Comparison of ENCODE assay signal across 18 cellular contexts in the genomic region with DNA sequence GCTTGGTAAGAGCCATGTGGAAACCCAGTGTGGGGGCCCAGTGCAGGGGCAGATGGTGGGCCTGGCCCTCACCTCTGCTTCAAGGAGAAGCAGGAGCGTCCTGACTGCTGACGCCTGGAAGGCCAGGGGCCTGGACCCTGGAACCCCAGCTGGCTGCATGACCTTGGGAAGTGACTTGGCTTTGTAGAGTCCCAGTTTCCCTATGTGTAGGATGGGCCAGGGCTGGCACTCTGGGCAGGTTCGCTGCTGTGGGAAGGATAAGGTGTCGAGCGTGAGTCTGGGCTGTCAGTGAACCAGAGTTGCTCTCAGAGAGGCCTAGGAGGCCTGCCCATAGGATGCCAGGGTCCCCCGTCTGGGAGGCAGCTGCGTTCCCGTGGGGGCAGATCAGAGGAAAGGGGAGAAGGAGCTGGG. TPM values are rescaled to one million over a fixed set of nuclear protein-coding genes. Genes with fewer than 3 reads are reported as not detected.
A peak's percentile ranks its signal among the peaks of the same experiment; 100 is the strongest.
DNase-seq lines count a peak whose midpoint lies in the region; ATAC-seq and TF ChIP-seq lines count a peak whose summit lies in the region.
"Had no signal": no experiment of that assay in that cellular context is flagged by ENCODE, and none has a peak within 500 bp of the region (broad histone marks: within the 10 kb centered on the region; RNA-seq: fewer than 3 reads in every experiment).

No MANE protein-coding gene starts in this region.

- POLR2A ChIA-PET in activated CD8-positive, alpha-beta T cell treated with anti-CD3 and anti-CD28 coated beads, Interleukin-2, amount 10 ng/mL, durations not matched to agents 7 days and 5 days (lab: Charles Lee): no interaction called here

- H3K27ac ChIP-seq in RWPE2 (ENCODE audit: poor library complexity, severe bottlenecking) (no peak overlapping the region), endodermal cell (ENCODE audit: low read depth, low read length) (no peak overlapping the region)
- H3K27ac ChIP-seq: 22Rv1, KMS-11 had no signal

- no peak overlapping the region for H3K4me3 Mint-ChIP-seq in activated T-cell treated with anti-CD3 and anti-CD28 coated beads, Interleukin-2, amount 50 U/mL, for 24 hours
- H3K4me3 Mint-ChIP-seq in activated T-cell treated with anti-CD3 and anti-CD28 coated beads, Interleukin-2, amount 50 U/mL, for 4 hours: no peak overlapping the region
- no peak overlapping the region for H3K4me3 Mint-ChIP-seq in endodermal cell
- no peak overlapping the region for H3K4me3 Mint-ChIP-seq in activated CD8-positive, alpha-beta T cell treated with anti-CD3 and anti-CD28 coated beads, Interleukin-2, amount 10 ng/mL, durations not matched to agents 7 days and 5 days
- H3K4me3 Mint-ChIP-seq: CD8-positive, alpha-beta T cell had no signal

- no peak for DNase-seq in activated T-cell treated with anti-CD3 and anti-CD28 coated beads, Interleukin-2, amount 50 U/mL, for 24 hours
- no peak for DNase-seq in activated T-cell treated with anti-CD3 and anti-CD28 coated beads, Interleukin-2, amount 50 U/mL, for 4 hours
- DNase-seq in RWPE2 (ENCODE audit: low spot score): no peak
- peak; percentile 41 for DNase-seq in endodermal cell
- DNase-seq in sciatic nerve (ENCODE audit: low spot score): peak; percentile 34
- DNase-seq in activated CD8-positive, alpha-beta T cell treated with anti-CD3 and anti-CD28 coated beads, Interleukin-2, amount 10 ng/mL, durations not matched to agents 7 days and 5 days: no peak
- no peak for DNase-seq in AG20443 (ENCODE audit: low spot score)
- DNase-seq: CD8-positive, alpha-beta T cell; DMS79 treated with DMSO at 0.1 percent for 48 hours; NCI-H1048; NCI-H1436 treated with DMSO at 0.1 percent for 48 hours; NCI-H2029 treated with DMSO at 0.1 percent for 48 hours; NCI-H524 had no signal

- no peaks in the 10 kb centered on the region for H3K27me3 ChIP-seq in RWPE2 (ENCODE audit: insufficient read depth, poor library complexity, severe bottlenecking)
- H3K27me3 ChIP-seq in endodermal cell (ENCODE audit: control insufficient read depth, insufficient read depth, low read length, poor library complexity, severe bottlenecking): no peaks in the 10 kb centered on the region

- H3K4me1 ChIP-seq in RWPE2 (ENCODE audit: insufficient read depth, poor library complexity, severe bottlenecking) (no peaks in the 10 kb centered on the region), endodermal cell (ENCODE audit: control insufficient read depth, insufficient read depth, low read length) (no peaks in the 10 kb centered on the region)

- H3K27ac Mint-ChIP-seq in activated T-cell treated with anti-CD3 and anti-CD28 coated beads, Interleukin-2, amount 50 U/mL, for 24 hours: peak overlapping the region; percentile 47
- no peak overlapping the region for H3K27ac Mint-ChIP-seq in endodermal cell
- no peak overlapping the region for H3K27ac Mint-ChIP-seq in activated CD8-positive, alpha-beta T cell treated with anti-CD3 and anti-CD28 coated beads, Interleukin-2, amount 10 ng/mL, durations not matched to agents 7 days and 5 days
- H3K27ac Mint-ChIP-seq: CD8-positive, alpha-beta T cell had no signal

- TF ChIP-seq CTCF in RWPE2 (IDR thresholded peaks at IDR 0.05; ENCODE audit: poor library complexity, severe bottlenecking) (no peak), endodermal cell (conservative IDR thresholded peaks at IDR 0.05) (no peak)

- CTCF ChIA-PET in activated CD8-positive, alpha-beta T cell treated with anti-CD3 and anti-CD28 coated beads, Interleukin-2, amount 10 ng/mL, durations not matched to agents 7 days and 5 days (lab: Charles Lee): no interaction called here

- intact Hi-C loops in sciatic nerve (cut with DNase I): no loop called here

- H3K36me3 ChIP-seq in RWPE2 (ENCODE audit: low read depth) (peaks cover 6% of the 10 kb centered on the region; the same call in 1 of the 2 replicates), endodermal cell (ENCODE audit: control insufficient read depth, insufficient read depth, low read length) (peaks cover 19% of the 10 kb centered on the region)

- ATAC-seq in activated T-cell treated with anti-CD3 and anti-CD28 coated beads, Interleukin-2, amount 50 U/mL, for 4 hours: no peak
- ATAC-seq in RWPE2 (ENCODE audit: low read depth): 0 out of 3 replicates have a peak, but pooled peaks have one; percentile 15
- no peak for ATAC-seq in sciatic nerve
- ATAC-seq in activated CD8-positive, alpha-beta T cell treated with anti-CD3 and anti-CD28 coated beads, Interleukin-2, amount 10 ng/mL, durations not matched to agents 7 days and 5 days: no peak
- ATAC-seq in GM19035 (IDR thresholded peaks at IDR 0.05; ENCODE audit: unreplicated experiment): no peak
- ATAC-seq: CD8-positive, alpha-beta T cell; HepG2; Right ventricle myocardium inferior had no signal

- H3K4me3 ChIP-seq in RWPE2 (ENCODE audit: severe bottlenecking): no peak overlapping the region
- no peak overlapping the region for H3K4me3 ChIP-seq in endodermal cell (ENCODE audit: low read length)

- WGBS in endodermal cell (ENCODE audit: insufficient coverage in 1 of 2, insufficient read length in 1 of 2), 2 experiments: 83 to 89% methylated on average over 3 to 8 of the region's 8 CpGs

- H3K9ac ChIP-seq in endodermal cell (ENCODE audit: extremely low read depth, low read length, poor library complexity, severe bottlenecking): no peak overlapping the region
- H3K9ac ChIP-seq: KMS-11 had no signal

- H3K27me3 Mint-ChIP-seq in activated T-cell treated with anti-CD3 and anti-CD28 coated beads, Interleukin-2, amount 50 U/mL, for 24 hours: no peaks in the 10 kb centered on the region
- no peaks in the 10 kb centered on the region for H3K27me3 Mint-ChIP-seq in activated T-cell treated with anti-CD3 and anti-CD28 coated beads, Interleukin-2, amount 50 U/mL, for 4 hours (ENCODE audit: low read depth)
- H3K27me3 Mint-ChIP-seq in endodermal cell (ENCODE audit: insufficient read depth): no peaks in the 10 kb centered on the region
- H3K27me3 Mint-ChIP-seq in activated CD8-positive, alpha-beta T cell treated with anti-CD3 and anti-CD28 coated beads, Interleukin-2, amount 10 ng/mL, durations not matched to agents 7 days and 5 days (ENCODE audit: low read depth): no peaks in the 10 kb centered on the region

- H3K9me3 ChIP-seq in RWPE2 (ENCODE audit: severe bottlenecking): no peaks in the 10 kb centered on the region
- no peaks in the 10 kb centered on the region for H3K9me3 ChIP-seq in endodermal cell (ENCODE audit: control insufficient read depth, low read length)

- H3K9me3 Mint-ChIP-seq in activated T-cell treated with anti-CD3 and anti-CD28 coated beads, Interleukin-2, amount 50 U/mL, for 24 hours: no peaks in the 10 kb centered on the region
- H3K9me3 Mint-ChIP-seq in activated T-cell treated with anti-CD3 and anti-CD28 coated beads, Interleukin-2, amount 50 U/mL, for 4 hours: no peaks in the 10 kb centered on the region
- no peaks in the 10 kb centered on the region for H3K9me3 Mint-ChIP-seq in endodermal cell
- H3K9me3 Mint-ChIP-seq in activated CD8-positive, alpha-beta T cell treated with anti-CD3 and anti-CD28 coated beads, Interleukin-2, amount 10 ng/mL, durations not matched to agents 7 days and 5 days (ENCODE audit: insufficient read depth): no peaks in the 10 kb centered on the region
- H3K9me3 Mint-ChIP-seq: CD8-positive, alpha-beta T cell had no signal

- H3K4me1 Mint-ChIP-seq in activated T-cell treated with anti-CD3 and anti-CD28 coated beads, Interleukin-2, amount 50 U/mL, for 24 hours (ENCODE audit: low read depth): peaks cover 1% of the 10 kb centered on the region
- H3K4me1 Mint-ChIP-seq in activated T-cell treated with anti-CD3 and anti-CD28 coated beads, Interleukin-2, amount 50 U/mL, for 4 hours (ENCODE audit: low read depth): peaks cover 4% of the 10 kb centered on the region
- H3K4me1 Mint-ChIP-seq in endodermal cell: no peaks in the 10 kb centered on the region
- H3K4me1 Mint-ChIP-seq in activated CD8-positive, alpha-beta T cell treated with anti-CD3 and anti-CD28 coated beads, Interleukin-2, amount 10 ng/mL, durations not matched to agents 7 days and 5 days (ENCODE audit: low read depth): peaks cover 6% of the 10 kb centered on the region

- H3K36me3 Mint-ChIP-seq in activated T-cell treated with anti-CD3 and anti-CD28 coated beads, Interleukin-2, amount 50 U/mL, for 24 hours (ENCODE audit: low read depth): peaks cover 37% of the 10 kb centered on the region
- peaks cover 12% of the 10 kb centered on the region for H3K36me3 Mint-ChIP-seq in activated T-cell treated with anti-CD3 and anti-CD28 coated beads, Interleukin-2, amount 50 U/mL, for 4 hours (ENCODE audit: insufficient read depth)
- peaks cover 32% of the 10 kb centered on the region for H3K36me3 Mint-ChIP-seq in endodermal cell (ENCODE audit: low read depth)
- H3K36me3 Mint-ChIP-seq in activated CD8-positive, alpha-beta T cell treated with anti-CD3 and anti-CD28 coated beads, Interleukin-2, amount 10 ng/mL, durations not matched to agents 7 days and 5 days (ENCODE audit: low read depth): peaks cover 7% of the 10 kb centered on the region

RNA-seq across cellular contexts. Expression of a gene that starts 43.2 kb away (rescaled TPM):
- total RNA-seq in activated T-cell treated with anti-CD3 and anti-CD28 coated beads, Interleukin-2, amount 50 U/mL, for 4 hours: 10 to 100 TPM; 47.1 to 52.3 (median 49.4) TPM
- 10 to 100 TPM; 25.2 to 28.9 TPM for total RNA-seq in endodermal cell
- 37.6 TPM for polyA plus RNA-seq in endodermal cell (2013, experiment 1 of 2)
- 32.3 TPM for polyA plus RNA-seq in endodermal cell (2013, experiment 2 of 2)
- total RNA-seq in sciatic nerve: 26.5 TPM
- total RNA-seq in activated CD8-positive, alpha-beta T cell treated with anti-CD3 and anti-CD28 coated beads, Interleukin-2, amount 10 ng/mL, durations not matched to agents 7 days and 5 days: 10 to 100 TPM; 54.6 to 55.9 TPM

RNA-seq across cellular contexts. Expression of a gene that starts 60.0 kb away (rescaled TPM):
- total RNA-seq in activated T-cell treated with anti-CD3 and anti-CD28 coated beads, Interleukin-2, amount 50 U/mL, for 4 hours: 10 to 100 TPM; 60.1 to 67.5 (median 60.5) TPM
- total RNA-seq in endodermal cell: 10 to 100 TPM; 34.2 to 36.3 TPM
- 23.2 TPM for polyA plus RNA-seq in endodermal cell (2013, experiment 1 of 2)
- 20.1 TPM for polyA plus RNA-seq in endodermal cell (2013, experiment 2 of 2)
- 43.6 TPM for total RNA-seq in sciatic nerve
- total RNA-seq in activated CD8-positive, alpha-beta T cell treated with anti-CD3 and anti-CD28 coated beads, Interleukin-2, amount 10 ng/mL, durations not matched to agents 7 days and 5 days: 10 to 100 TPM; 27.5 to 31.2 TPM

Comparison
In these comparisons a context has a peak if more than half of its experiments do, and no peak if none do; other contexts are left out.
1. DNase-seq: peak in endodermal cell (single experiment) and sciatic nerve (single experiment); none in activated T-cell treated with anti-CD3 and anti-CD28 coated beads, Interleukin-2, amount 50 U/mL, for 24 hours (single experiment), activated T-cell treated with anti-CD3 and anti-CD28 coated beads, Interleukin-2, amount 50 U/mL, for 4 hours (single experiment), RWPE2 (single experiment), activated CD8-positive, alpha-beta T cell treated with anti-CD3 and anti-CD28 coated beads, Interleukin-2, amount 10 ng/mL, durations not matched to agents 7 days and 5 days (single experiment) and AG20443 (single experiment).